ENCODE assay signal across 8 cellular contexts in genomic region chr12:9064815-9065606, GRCh38. TPM values are rescaled to one million over a fixed set of nuclear protein-coding genes. Genes with fewer than 3 reads are reported as not detected.
A peak's percentile ranks its signal among the peaks of the same experiment; 100 is the strongest.
DNase-seq lines count a peak whose midpoint lies in the region; ATAC-seq and TF ChIP-seq lines count a peak whose summit lies in the region.

No MANE protein-coding gene starts in this region.

- CTCF ChIA-PET in BJ (lab: Yijun Ruan, JAX): interaction anchor here (0.6 to 2.1 kb wide), 5 partner anchors 14 to 29 kb away, joined by 3 to 11 read pairs (median 6); no protein-coding TSS in a partner anchor

- WGBS in urinary bladder: 20% methylated on average over 45 of the region's 45 CpGs

- H3K27ac Mint-ChIP-seq in naive B cell: peak overlapping the region in 1 of 6 donors; percentile 22

- no peaks in the 10 kb centered on the region for H3K9me3 Mint-ChIP-seq in activated T-cell treated with anti-CD3 and anti-CD28 coated beads, Interleukin-2, amount 50 U/mL, for 4 hours
- peaks cover 0 to 8% (median 2%) of the 10 kb centered on the region in 7 donors for H3K9me3 Mint-ChIP-seq in naive B cell

- H3K4me3 Mint-ChIP-seq in activated T-cell treated with anti-CD3 and anti-CD28 coated beads, Interleukin-2, amount 50 U/mL, for 4 hours: peak overlapping the region; percentile 77
- peak overlapping the region; percentile 52 to 87 (median 80) for H3K4me3 Mint-ChIP-seq in naive B cell

- H3K27me3 Mint-ChIP-seq in activated T-cell treated with anti-CD3 and anti-CD28 coated beads, Interleukin-2, amount 50 U/mL, for 4 hours (ENCODE audit: low read depth): no peaks in the 10 kb centered on the region
- peaks cover 12 to 28% (median 20%) of the 10 kb centered on the region in 3 donors for H3K27me3 Mint-ChIP-seq in naive B cell

- H3K27me3 ChIP-seq in BJ (ENCODE audit: control insufficient read depth, insufficient read depth, low read length): no peaks in the 10 kb centered on the region

- H3K4me1 Mint-ChIP-seq in activated T-cell treated with anti-CD3 and anti-CD28 coated beads, Interleukin-2, amount 50 U/mL, for 4 hours (ENCODE audit: low read depth): peaks cover 7% of the 10 kb centered on the region
- peaks cover 2 to 6% (median 5%) of the 10 kb centered on the region in 3 donors for H3K4me1 Mint-ChIP-seq in naive B cell

- TF ChIP-seq CTCF in BJ (IDR thresholded peaks at IDR 0.05; ENCODE audit: insufficient read depth, low read depth, low read length): no peak
- no peak for TF ChIP-seq CTCF in foreskin fibroblast (IDR thresholded peaks at IDR 0.05; ENCODE audit: low read depth, low read length)

- POLR2A ChIA-PET in BJ (lab: Charles Lee): no interaction called here

- H3K36me3 Mint-ChIP-seq in activated T-cell treated with anti-CD3 and anti-CD28 coated beads, Interleukin-2, amount 50 U/mL, for 4 hours (ENCODE audit: insufficient read depth): peaks cover 5% of the 10 kb centered on the region
- peaks cover 0 to 9% of the 10 kb centered on the region in 2 donors for H3K36me3 Mint-ChIP-seq in naive B cell

- no peaks in the 10 kb centered on the region for H3K4me1 ChIP-seq in urinary bladder (ENCODE audit: insufficient read depth)

- no peaks in the 10 kb centered on the region for H3K36me3 ChIP-seq in BJ (ENCODE audit: control insufficient read depth, insufficient read depth, low read length)
- H3K36me3 ChIP-seq in urinary bladder (ENCODE audit: insufficient read depth): no peaks in the 10 kb centered on the region

- H3K27ac ChIP-seq in urinary bladder (ENCODE audit: low read depth): peak overlapping the region; percentile 95

- ATAC-seq in HG02678 (IDR thresholded peaks at IDR 0.05; ENCODE audit: unreplicated experiment) (peak; percentile 10), naive B cell (ENCODE audit: low read depth in 2 of 2) (peak; percentile 27 to 41), HG03460 (IDR thresholded peaks at IDR 0.05; ENCODE audit: unreplicated experiment) (no peak), GM18868 (IDR thresholded peaks at IDR 0.05; ENCODE audit: unreplicated experiment) (no peak)
- ATAC-seq in activated T-cell treated with anti-CD3 and anti-CD28 coated beads, Interleukin-2, amount 50 U/mL, for 4 hours: peak; percentile 54 to 56

- H3K4me3 ChIP-seq in BJ (ENCODE audit: low read depth, low read length): peak overlapping the region; percentile 73
- peak overlapping the region; percentile 55 to 69 for H3K4me3 ChIP-seq in foreskin fibroblast (ENCODE audit: low read depth in 1 of 2, low read length in 2 of 2)
- peak overlapping the region; percentile 78 for H3K4me3 ChIP-seq in urinary bladder (ENCODE audit: low read depth, low read length)

- DNase-seq in BJ (ENCODE audit: low read depth) (no peak), foreskin fibroblast (peak; percentile 1 to 58), naive B cell (no peak)
- DNase-seq in activated T-cell treated with anti-CD3 and anti-CD28 coated beads, Interleukin-2, amount 50 U/mL, for 4 hours: no peak

RNA-seq across cellular contexts. Expression of gene A2M, which starts 50.7 kb away (rescaled TPM):
- polyA plus RNA-seq in BJ (2011; rRNA removed) (171 and 198 TPM in 2 replicates), naive B cell (ENCODE audit: low read depth in 6 of 6) (under 1 TPM in 1 of 6 donors, not detected in 5; 0.48 TPM), urinary bladder (990 TPM)
- 21.6 and 32.0 TPM in 2 replicates for polyA minus RNA-seq in BJ (2011; rRNA and poly(A)+ RNA removed)
- 1 to 10 TPM; 2.1 to 3.2 (median 2.3) TPM for total RNA-seq in activated T-cell treated with anti-CD3 and anti-CD28 coated beads, Interleukin-2, amount 50 U/mL, for 4 hours
- 428 TPM for total RNA-seq in urinary bladder

Comparison
In these comparisons a context has a peak if more than half of its experiments do, and no peak if none do; other contexts are left out.
1. DNase-seq: peak in foreskin fibroblast (2 of 2); none in BJ (single experiment), activated T-cell treated with anti-CD3 and anti-CD28 coated beads, Interleukin-2, amount 50 U/mL, for 4 hours (single experiment) and naive B cell (single experiment).
2. ATAC-seq: peak in HG02678 (single experiment), activated T-cell treated with anti-CD3 and anti-CD28 coated beads, Interleukin-2, amount 50 U/mL, for 4 hours (2 of 2) and naive B cell (2 of 2); none in HG03460 (single experiment) and GM18868 (single experiment).
3. RNA of gene A2M, which starts 50.7 kb away (polyA plus RNA-seq): 990 TPM in urinary bladder (single experiment) and 171 to 198 TPM in BJ; 0.48 TPM in naive B cell; every median in the first group is over 100 times any median in the second.
4. Peak in every context shown above with its lines, with median percentiles within 50 percentile points of each other: H3K4me3 ChIP-seq.